In the genomic region with DNA sequence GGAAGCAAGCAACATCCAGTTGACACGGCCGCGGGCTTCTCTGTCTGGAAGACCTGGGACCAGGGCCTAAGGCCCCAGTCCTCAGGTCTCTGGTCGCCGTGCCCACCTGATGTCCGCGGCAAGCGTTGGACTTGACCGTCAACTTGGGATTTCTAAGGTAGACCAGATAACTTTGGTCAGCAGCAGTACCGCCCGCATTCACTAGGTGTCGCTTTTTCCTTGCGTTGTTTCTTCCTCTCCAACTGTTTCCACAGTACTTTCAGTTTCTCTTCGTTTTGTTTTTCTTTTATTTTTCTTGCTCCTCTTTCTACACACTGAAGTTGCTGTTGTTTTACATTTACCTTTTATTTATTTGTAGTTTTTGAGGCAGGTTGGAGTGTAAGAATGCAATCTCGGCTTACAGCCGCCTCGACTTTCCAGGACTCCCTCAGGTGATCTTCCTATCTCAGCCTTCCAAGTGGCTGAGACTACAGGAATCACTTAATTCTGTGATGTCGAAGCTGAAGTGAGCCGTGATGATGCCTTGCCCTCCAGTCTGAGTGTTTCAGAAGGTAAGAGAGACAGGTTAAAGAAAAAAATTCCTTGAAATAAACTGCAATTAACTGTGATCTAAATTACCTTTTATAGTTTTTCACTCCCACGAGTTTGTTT, we compare ENCODE assay signal across 8 cellular contexts.
A peak's percentile ranks its signal among the peaks of the same experiment; 100 is the strongest.
DNase-seq lines count a peak whose midpoint lies in the region; ATAC-seq and TF ChIP-seq lines count a peak whose summit lies in the region.
"Not testable (repeated sequence)": the region's sequence is repeated elsewhere in the genome, so short reads cannot be mapped to it uniquely, and the experiment has no call there.

No MANE protein-coding gene starts in this region.

- DNase-seq in activated CD4-positive, alpha-beta T cell treated with anti-CD3 and anti-CD28 coated beads for 36 hours; mucosa of descending colon; thoracic aorta (ENCODE audit: low spot score): not testable (repeated sequence)

- H3K9me3 Mint-ChIP-seq in activated CD4-positive, alpha-beta T cell treated with anti-CD3 and anti-CD28 coated beads for 36 hours (ENCODE audit: low read depth) = not testable (repeated sequence)

- intact Hi-C loops in activated CD4-positive, alpha-beta T cell treated with anti-CD3 and anti-CD28 coated beads for 36 hours (cut with DNase I, micrococcal nuclease); mucosa of descending colon (cut with DNase I, micrococcal nuclease): not testable (repeated sequence)

- H3K27me3 Mint-ChIP-seq in activated CD4-positive, alpha-beta T cell treated with anti-CD3 and anti-CD28 coated beads for 36 hours = not testable (repeated sequence)

- peak; percentile 56 for ATAC-seq in GM18517 (IDR thresholded peaks at IDR 0.05; ENCODE audit: unreplicated experiment)
- ATAC-seq in GM21515 (IDR thresholded peaks at IDR 0.05; ENCODE audit: unreplicated experiment) = peak; percentile 39
- ATAC-seq in HG02798 (IDR thresholded peaks at IDR 0.05; ENCODE audit: poor library complexity, unreplicated experiment) = peak; percentile 67
- peak; percentile 45 for ATAC-seq in HG03442 (IDR thresholded peaks at IDR 0.05; ENCODE audit: unreplicated experiment)
- peak; percentile 47 for ATAC-seq in activated CD4-positive, alpha-beta T cell treated with anti-CD3 and anti-CD28 coated beads for 36 hours
- peak; percentile 64 for ATAC-seq in gastroesophageal sphincter
- peak; percentile 71 for ATAC-seq in mucosa of descending colon
- peak; percentile 55 for ATAC-seq in thoracic aorta (ENCODE audit: insufficient number of reproducible peaks, low FRiP score, low read depth)

- H3K27ac Mint-ChIP-seq in activated CD4-positive, alpha-beta T cell treated with anti-CD3 and anti-CD28 coated beads for 36 hours = not testable (repeated sequence)

- not testable (repeated sequence) for TF ChIP-seq EP300 in gastroesophageal sphincter (IDR thresholded peaks at IDR 0.05)

- not testable (repeated sequence) for TF ChIP-seq CTCF in gastroesophageal sphincter (IDR thresholded peaks at IDR 0.05); mucosa of descending colon (IDR thresholded peaks at IDR 0.05); thoracic aorta (IDR thresholded peaks at IDR 0.05)

- H3K4me3 ChIP-seq in gastroesophageal sphincter, mucosa of descending colon, thoracic aorta: not testable (repeated sequence)

- H3K36me3 Mint-ChIP-seq in activated CD4-positive, alpha-beta T cell treated with anti-CD3 and anti-CD28 coated beads for 36 hours (ENCODE audit: low read depth) = not testable (repeated sequence)

- H3K4me1 ChIP-seq in gastroesophageal sphincter; mucosa of descending colon (ENCODE audit: low read depth); thoracic aorta (ENCODE audit: control insufficient read depth in 1 of 2, low read depth in 2 of 2): not testable (repeated sequence)

- TF ChIP-seq POLR2A in gastroesophageal sphincter (IDR thresholded peaks at IDR 0.05) = not testable (repeated sequence)

- H3K4me1 Mint-ChIP-seq in activated CD4-positive, alpha-beta T cell treated with anti-CD3 and anti-CD28 coated beads for 36 hours = not testable (repeated sequence)

- H3K36me3 ChIP-seq in gastroesophageal sphincter; mucosa of descending colon (ENCODE audit: low read depth); thoracic aorta: not testable (repeated sequence)

- H3K27me3 ChIP-seq in gastroesophageal sphincter; thoracic aorta (replicated peaks; ENCODE audit: insufficient read depth): not testable (repeated sequence)

- not testable (repeated sequence) for H3K27ac ChIP-seq in gastroesophageal sphincter, thoracic aorta

- not testable (repeated sequence) for H3K4me3 Mint-ChIP-seq in activated CD4-positive, alpha-beta T cell treated with anti-CD3 and anti-CD28 coated beads for 36 hours

- not testable (repeated sequence) for H3K9me3 ChIP-seq in gastroesophageal sphincter, mucosa of descending colon, thoracic aorta

- WGBS in gastroesophageal sphincter (ENCODE audit: low coverage in 1 of 2), 2 donors = no CpG with 5 or more reads among the region's 20 CpGs

- POLR2A ChIA-PET in activated CD4-positive, alpha-beta T cell treated with anti-CD3 and anti-CD28 coated beads for 36 hours (lab: Charles Lee) = not testable (repeated sequence)

- CTCF ChIA-PET in activated CD4-positive, alpha-beta T cell treated with anti-CD3 and anti-CD28 coated beads for 36 hours (lab: Charles Lee) = not testable (repeated sequence)
